In the genomic region with DNA sequence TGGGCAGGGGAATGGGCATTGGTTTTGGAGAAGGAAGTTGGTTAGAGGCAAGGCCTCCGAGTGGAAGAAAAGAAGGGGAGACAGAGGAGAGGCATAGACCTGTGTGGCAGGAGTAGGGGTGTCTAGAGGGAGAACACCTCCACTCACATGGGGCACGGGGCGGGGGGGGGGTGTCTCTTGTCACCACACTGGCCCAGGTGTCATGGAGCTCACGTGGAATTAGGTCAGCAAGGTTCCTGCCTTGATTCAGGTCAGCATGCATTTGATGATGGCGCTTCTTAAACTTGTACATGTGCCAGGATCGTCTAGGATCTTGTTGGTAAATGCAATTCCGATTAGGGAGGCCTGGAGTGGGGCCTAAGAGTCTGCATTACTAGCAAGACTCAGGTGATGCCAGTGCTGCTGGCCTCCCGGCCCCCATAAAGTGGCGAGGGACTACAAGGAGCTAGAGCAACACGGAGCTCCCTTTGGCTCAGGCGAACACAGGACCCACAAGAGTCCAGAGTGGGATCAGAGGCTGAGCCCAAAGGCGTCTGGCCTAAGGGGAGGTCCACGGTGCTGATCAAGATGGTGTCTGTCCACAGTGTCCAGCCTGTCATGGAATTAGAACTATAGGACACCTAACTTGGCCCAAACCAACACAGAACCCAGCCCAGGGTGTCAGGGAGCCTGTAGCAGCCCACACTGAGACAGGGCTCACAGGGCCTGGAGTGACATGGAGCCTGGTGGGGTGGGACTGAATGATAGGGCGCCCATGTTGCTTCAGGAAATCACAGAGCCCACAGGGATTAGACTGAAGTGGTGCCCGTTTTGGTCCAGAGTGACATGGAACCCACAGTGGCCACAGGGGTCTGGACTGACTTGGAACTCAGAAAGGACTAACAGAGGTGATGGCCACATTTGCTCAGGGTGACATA, we compare ENCODE assay signal across 1 cellular context.
TF ChIP-seq lines count a peak whose summit lies in the region.

No MANE protein-coding gene starts in this region.

TF ChIP-seq in GM23338, 12 proteins besides CTCF, POLR2A, EP300 and RAD21:
- TF ChIP-seq, protein P1, sequence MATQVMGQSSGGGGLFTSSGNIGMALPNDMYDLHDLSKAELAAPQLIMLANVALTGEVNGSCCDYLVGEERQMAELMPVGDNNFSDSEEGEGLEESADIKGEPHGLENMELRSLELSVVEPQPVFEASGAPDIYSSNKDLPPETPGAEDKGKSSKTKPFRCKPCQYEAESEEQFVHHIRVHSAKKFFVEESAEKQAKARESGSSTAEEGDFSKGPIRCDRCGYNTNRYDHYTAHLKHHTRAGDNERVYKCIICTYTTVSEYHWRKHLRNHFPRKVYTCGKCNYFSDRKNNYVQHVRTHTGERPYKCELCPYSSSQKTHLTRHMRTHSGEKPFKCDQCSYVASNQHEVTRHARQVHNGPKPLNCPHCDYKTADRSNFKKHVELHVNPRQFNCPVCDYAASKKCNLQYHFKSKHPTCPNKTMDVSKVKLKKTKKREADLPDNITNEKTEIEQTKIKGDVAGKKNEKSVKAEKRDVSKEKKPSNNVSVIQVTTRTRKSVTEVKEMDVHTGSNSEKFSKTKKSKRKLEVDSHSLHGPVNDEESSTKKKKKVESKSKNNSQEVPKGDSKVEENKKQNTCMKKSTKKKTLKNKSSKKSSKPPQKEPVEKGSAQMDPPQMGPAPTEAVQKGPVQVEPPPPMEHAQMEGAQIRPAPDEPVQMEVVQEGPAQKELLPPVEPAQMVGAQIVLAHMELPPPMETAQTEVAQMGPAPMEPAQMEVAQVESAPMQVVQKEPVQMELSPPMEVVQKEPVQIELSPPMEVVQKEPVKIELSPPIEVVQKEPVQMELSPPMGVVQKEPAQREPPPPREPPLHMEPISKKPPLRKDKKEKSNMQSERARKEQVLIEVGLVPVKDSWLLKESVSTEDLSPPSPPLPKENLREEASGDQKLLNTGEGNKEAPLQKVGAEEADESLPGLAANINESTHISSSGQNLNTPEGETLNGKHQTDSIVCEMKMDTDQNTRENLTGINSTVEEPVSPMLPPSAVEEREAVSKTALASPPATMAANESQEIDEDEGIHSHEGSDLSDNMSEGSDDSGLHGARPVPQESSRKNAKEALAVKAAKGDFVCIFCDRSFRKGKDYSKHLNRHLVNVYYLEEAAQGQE (IDR thresholded peaks at IDR 0.05; ENCODE audit: unreplicated experiment), result no peak
- no peak for TF ChIP-seq EZH2 (IDR thresholded peaks at IDR 0.05; ENCODE audit: low read depth, unreplicated experiment)
- no peak for TF ChIP-seq CREB1 (CRISPR knock-in tag; IDR thresholded peaks at IDR 0.05; ENCODE audit: low read depth)
- TF ChIP-seq STAT1 (IDR thresholded peaks at IDR 0.05; ENCODE audit: unreplicated experiment), result no peak
- TF ChIP-seq, protein P2, sequence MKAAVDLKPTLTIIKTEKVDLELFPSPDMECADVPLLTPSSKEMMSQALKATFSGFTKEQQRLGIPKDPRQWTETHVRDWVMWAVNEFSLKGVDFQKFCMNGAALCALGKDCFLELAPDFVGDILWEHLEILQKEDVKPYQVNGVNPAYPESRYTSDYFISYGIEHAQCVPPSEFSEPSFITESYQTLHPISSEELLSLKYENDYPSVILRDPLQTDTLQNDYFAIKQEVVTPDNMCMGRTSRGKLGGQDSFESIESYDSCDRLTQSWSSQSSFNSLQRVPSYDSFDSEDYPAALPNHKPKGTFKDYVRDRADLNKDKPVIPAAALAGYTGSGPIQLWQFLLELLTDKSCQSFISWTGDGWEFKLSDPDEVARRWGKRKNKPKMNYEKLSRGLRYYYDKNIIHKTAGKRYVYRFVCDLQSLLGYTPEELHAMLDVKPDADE (IDR thresholded peaks at IDR 0.05), result no peak
- TF ChIP-seq ZNF114 (CRISPR knock-in tag; IDR thresholded peaks at IDR 0.05), result no peak
- no peak for TF ChIP-seq POLR2AphosphoS5 (IDR thresholded peaks at IDR 0.05; ENCODE audit: low read depth)
- TF ChIP-seq ZNF462 (CRISPR knock-in tag; IDR thresholded peaks at IDR 0.05), result no peak
- no peak for TF ChIP-seq ZNF331 (CRISPR knock-in tag; IDR thresholded peaks at IDR 0.05; ENCODE audit: low read depth)
- TF ChIP-seq JUNB (IDR thresholded peaks at IDR 0.05; ENCODE audit: unreplicated experiment), result no peak
- no peak for TF ChIP-seq EZH2phosphoT487 (IDR thresholded peaks at IDR 0.05; ENCODE audit: unreplicated experiment)
